In genomic region chr11:77346906-77347603, GRCh38 we compare ENCODE assay signal across 20 cellular contexts. TPM values are rescaled to one million over a fixed set of nuclear protein-coding genes. Genes with fewer than 3 reads are reported as not detected.
DNase-seq lines count a peak whose midpoint lies in the region; ATAC-seq, FAIRE-seq and TF ChIP-seq lines count a peak whose summit lies in the region.
"Had no signal": no experiment of that assay in that cellular context is flagged by ENCODE, and none has a peak within 500 bp of the region (broad histone marks: within the 10 kb centered on the region; RNA-seq: fewer than 3 reads in every experiment).

No MANE protein-coding gene starts in this region.

- H3K4me3 ChIP-seq in astrocyte (ENCODE audit: insufficient read depth, low read depth, low read length), result no peak overlapping the region
- H3K4me3 ChIP-seq in esophagus muscularis mucosa, result no peak overlapping the region
- H3K4me3 ChIP-seq: colonic mucosa, ovary, SK-N-MC had no signal

- H3K9me3 Mint-ChIP-seq in astrocyte (ENCODE audit: unreplicated experiment), result no peaks in the 10 kb centered on the region
- H3K9me3 Mint-ChIP-seq: activated naive CD4-positive, alpha-beta T cell treated with anti-CD3 and anti-CD28 coated beads, Interleukin-2, amount 50 U/mL, for 72 hours had no signal

- H3K9ac ChIP-seq in astrocyte (ENCODE audit: low read length), result no peak overlapping the region

- no peak for TF ChIP-seq POLR2A in esophagus muscularis mucosa (IDR thresholded peaks at IDR 0.05; ENCODE audit: low read depth)

- H3K4me1 Mint-ChIP-seq in astrocyte (ENCODE audit: low read depth, unreplicated experiment), result peaks cover 29% of the 10 kb centered on the region

- H3K9me3 ChIP-seq in astrocyte (ENCODE audit: insufficient read depth, low read depth, low read length), result no peaks in the 10 kb centered on the region
- H3K9me3 ChIP-seq in esophagus muscularis mucosa, result no peaks in the 10 kb centered on the region
- H3K9me3 ChIP-seq: colonic mucosa, ovary had no signal

- H3K4me1 ChIP-seq in astrocyte (ENCODE audit: insufficient read depth, low read length), result peaks cover 21% of the 10 kb centered on the region
- peaks cover 3 to 15% (median 11%) of the 10 kb centered on the region in 4 donors for H3K4me1 ChIP-seq in esophagus muscularis mucosa
- H3K4me1 ChIP-seq: colonic mucosa had no signal

- no peak for ATAC-seq in GM18907 (IDR thresholded peaks at IDR 0.05; ENCODE audit: unreplicated experiment)
- no peak for ATAC-seq in HG03039 (IDR thresholded peaks at IDR 0.05; ENCODE audit: unreplicated experiment)
- ATAC-seq: activated naive CD4-positive, alpha-beta T cell treated with anti-CD3 and anti-CD28 coated beads, Interleukin-2, amount 50 U/mL, for 72 hours; esophagus mucosa had no signal

- intact Hi-C loops in esophagus muscularis mucosa (cut with DNase I), result no loop called here

- peak overlapping the region; percentile 90 for H3K27ac Mint-ChIP-seq in astrocyte (ENCODE audit: unreplicated experiment)

- WGBS in esophagus muscularis mucosa, result 91% methylated on average over 2 of the region's 2 CpGs

- no peaks in the 10 kb centered on the region for H3K36me3 ChIP-seq in astrocyte (ENCODE audit: insufficient read depth, low read length)
- peaks cover 0 to 28% (median 0%) of the 10 kb centered on the region in 4 donors for H3K36me3 ChIP-seq in esophagus muscularis mucosa
- H3K36me3 ChIP-seq: colonic mucosa, ovary had no signal

- no peaks in the 10 kb centered on the region for H4K20me1 ChIP-seq in astrocyte (ENCODE audit: insufficient read depth, low read length)

- H3K79me2 ChIP-seq in astrocyte (ENCODE audit: insufficient read depth, low read length), result no peaks in the 10 kb centered on the region

- DNase-seq in A172 (ENCODE audit: low spot score) (peak; percentile 80), HCEC 1CT (peak; percentile 41), astrocyte (ENCODE audit: low read depth) (peak; percentile 97), iris pigment epithelial cell (ENCODE audit: low read depth) (peak; percentile 82), esophagus muscularis mucosa (ENCODE audit: extremely low spot score) (no peak), NCI-H2227 (lab: John Stamatoyannopoulos, UW; ENCODE audit: unreplicated experiment) (no peak)
- DNase-seq: colonic mucosa; DMS 273 treated with DMSO at 0.1 percent for 48 hours; MV-4-11; NCI-H2171 treated with DMSO at 0.1 percent for 48 hours; ovary; stimulated activated CD4-positive, alpha-beta T cell treated with anti-CD3 and anti-CD28 coated beads, Interleukin-15, amount 100 ng/mL, for 24 hours had no signal

- H3K4me2 ChIP-seq in astrocyte (ENCODE audit: low read length), result peak overlapping the region; percentile 30

- H3K27me3 ChIP-seq in astrocyte (ENCODE audit: insufficient read depth, low read length) (no peaks in the 10 kb centered on the region), esophagus muscularis mucosa (no peaks in the 10 kb centered on the region)
- H3K27me3 ChIP-seq: colonic mucosa, ovary had no signal

- no peak for TF ChIP-seq CTCF in astrocyte (IDR thresholded peaks at IDR 0.05; ENCODE audit: insufficient read depth, low read depth, low read length)
- no peak for TF ChIP-seq CTCF in esophagus muscularis mucosa (IDR thresholded peaks at IDR 0.05)

- peak; percentile 94 for FAIRE-seq in astrocyte (lab: Jason Lieb, UNC)
- FAIRE-seq: A204.1, GM12891 had no signal

- TF ChIP-seq EP300 in esophagus muscularis mucosa (IDR thresholded peaks at IDR 0.05), result no peak

- H3K27ac ChIP-seq in astrocyte (ENCODE audit: low read depth, low read length) (peak overlapping the region; percentile 65), esophagus muscularis mucosa (replicated peaks in 1 of 4) (no peak overlapping the region)
- H3K27ac ChIP-seq: colonic mucosa, ovary, SK-N-MC had no signal

- H3K36me3 Mint-ChIP-seq in astrocyte (ENCODE audit: low read depth, unreplicated experiment), result peaks cover 14% of the 10 kb centered on the region

- H3K4me3 Mint-ChIP-seq in astrocyte (ENCODE audit: unreplicated experiment), result no peak overlapping the region

- H3K27me3 Mint-ChIP-seq in astrocyte (ENCODE audit: low read depth, unreplicated experiment), result no peaks in the 10 kb centered on the region

- no peak overlapping the region for H2AFZ ChIP-seq in astrocyte (ENCODE audit: low read depth, low read length)

RNA-seq across cellular contexts. Expression of gene GDPD4, which starts 45.6 kb away (rescaled TPM):
- total RNA-seq in A172 (2014; rRNA removed; shearing (Covaris generic)), result not detected in 2 replicates
- total RNA-seq in astrocyte (not detected in 2 replicates), esophagus muscularis mucosa (not detected)
- total RNA-seq: activated naive CD4-positive, alpha-beta T cell treated with anti-CD3 and anti-CD28 coated beads, Interleukin-2, amount 50 U/mL, for 72 hours; colonic mucosa; esophagus mucosa; ovary; temporal lobe had no signal

Comparison
In these comparisons a context has a peak if more than half of its experiments do, and no peak if none do; other contexts are left out.
1. DNase-seq: peak in A172 (single experiment), HCEC 1CT (single experiment), astrocyte (single experiment) and iris pigment epithelial cell (single experiment); none in esophagus muscularis mucosa (single experiment) and NCI-H2227 (single experiment).